ENCODE assay signal across 19 cellular contexts in genomic region chr1:81432089-81432488, GRCh38.
DNase-seq lines count a peak whose midpoint lies in the region; FAIRE-seq and TF ChIP-seq lines count a peak whose summit lies in the region.
"Had no signal": no experiment of that assay in that cellular context is flagged by ENCODE, and none has a peak within 500 bp of the region (broad histone marks: within the 10 kb centered on the region; RNA-seq: fewer than 3 reads in every experiment).

No MANE protein-coding gene starts in this region.

- H2AK5ac ChIP-seq in H9 (ENCODE audit: insufficient read length, low read length) = no peak overlapping the region
- no peak overlapping the region for H2AK5ac ChIP-seq in neuronal stem cell (ENCODE audit: low read depth, low read length)

- peaks cover 12% of the 10 kb centered on the region for H3K4me1 ChIP-seq in H9 (ENCODE audit: insufficient read depth, low read length)
- peaks cover 9% of the 10 kb centered on the region; the same call in 1 of the 2 replicates for H3K4me1 ChIP-seq in SJCRH30
- peaks cover 35% of the 10 kb centered on the region; the same call in 1 of the 2 replicates for H3K4me1 ChIP-seq in iPS-20b (ENCODE audit: insufficient read depth, low read length)
- H3K4me1 ChIP-seq in neuronal stem cell (ENCODE audit: control insufficient read depth in 2 of 2, insufficient read depth in 1 of 2, low read depth in 1 of 2, low read length in 2 of 2) = peaks cover 11 to 53% of the 10 kb centered on the region in 2 donors

- H3K27ac Mint-ChIP-seq in H9 = peak overlapping the region; percentile 62 to 99 (median 97); a peak in 6 of 7 replicates
- H3K27ac Mint-ChIP-seq: activated naive CD8-positive, alpha-beta T cell treated with anti-CD3 and anti-CD28 coated beads, Interleukin-2, amount 10 ng/mL, durations not matched to agents 7 days and 5 days; memory B cell; naive thymus-derived CD8-positive, alpha-beta T cell had no signal

- no peaks in the 10 kb centered on the region for H4K20me1 ChIP-seq in H9 (ENCODE audit: control insufficient read depth, insufficient read depth, insufficient read length)

- peaks cover 59 to 65% of the 10 kb centered on the region in 2 experiments for H3K4me1 Mint-ChIP-seq in H9
- H3K4me1 Mint-ChIP-seq: activated naive CD8-positive, alpha-beta T cell treated with anti-CD3 and anti-CD28 coated beads, Interleukin-2, amount 10 ng/mL, durations not matched to agents 7 days and 5 days; memory B cell; naive thymus-derived CD8-positive, alpha-beta T cell had no signal

- no peak overlapping the region for H4K5ac ChIP-seq in H9 (ENCODE audit: insufficient read length, low read depth, low read length)

- H2BK15ac ChIP-seq in H9 (ENCODE audit: low read depth, low read length) (no peak overlapping the region), neuronal stem cell (ENCODE audit: low read length) (no peak overlapping the region)

- TF ChIP-seq POLR2A in GM12891 (IDR thresholded peaks at IDR 0.05; ENCODE audit: low read depth, low read length) = no peak

- no peaks in the 10 kb centered on the region for H3K27me3 Mint-ChIP-seq in H9 (ENCODE audit: low read depth)
- H3K27me3 Mint-ChIP-seq: activated naive CD8-positive, alpha-beta T cell treated with anti-CD3 and anti-CD28 coated beads, Interleukin-2, amount 10 ng/mL, durations not matched to agents 7 days and 5 days; memory B cell had no signal

- H2AFZ ChIP-seq in H9 (ENCODE audit: low read length) = no peak overlapping the region
- peak overlapping the region; percentile 33 for H2AFZ ChIP-seq in neuronal stem cell (ENCODE audit: low read length)

- H3K18ac ChIP-seq in H9 (ENCODE audit: insufficient read length, low read depth, low read length) (no peak overlapping the region), neuronal stem cell (ENCODE audit: low read length) (no peak overlapping the region)

- no peak overlapping the region for H3K56ac ChIP-seq in H9 (ENCODE audit: insufficient read length, low read depth, low read length)

- peak overlapping the region; percentile 79 for H3K27ac ChIP-seq in H9 (ENCODE audit: insufficient read length, low read depth, low read length)
- no peak overlapping the region for H3K27ac ChIP-seq in SJCRH30
- H3K27ac ChIP-seq in iPS-20b (ENCODE audit: low read length) = peak overlapping the region; percentile 16
- H3K27ac ChIP-seq in neuronal stem cell (replicated peaks; ENCODE audit: low read length) = peak overlapping the region; percentile 73

- no peaks in the 10 kb centered on the region for H3K23me2 ChIP-seq in H9 (ENCODE audit: insufficient read length, low read depth, low read length, poor library complexity, severe bottlenecking)

- H2BK12ac ChIP-seq in H9 (ENCODE audit: insufficient read length, low read depth, low read length) = no peak overlapping the region
- no peak overlapping the region for H2BK12ac ChIP-seq in neuronal stem cell (ENCODE audit: low read length)

- H3K9me3 Mint-ChIP-seq in H9 = no peaks in the 10 kb centered on the region; a peak in 1 of 5 replicates
- H3K9me3 Mint-ChIP-seq: memory B cell had no signal

- H3K79me1 ChIP-seq in H9 (ENCODE audit: insufficient read depth, low read depth, low read length, poor library complexity, severe bottlenecking) = no peaks in the 10 kb centered on the region
- H3K79me1 ChIP-seq in neuronal stem cell (ENCODE audit: low read depth, low read length) = no peaks in the 10 kb centered on the region

- no peak for FAIRE-seq in GM12891 (lab: Jason Lieb, UNC)
- FAIRE-seq: bronchial epithelial cell had no signal

- H2BK120ac ChIP-seq in H9 (ENCODE audit: low read depth, low read length, poor library complexity, severe bottlenecking) = no peak overlapping the region
- no peak overlapping the region for H2BK120ac ChIP-seq in neuronal stem cell (ENCODE audit: low read depth, low read length)

- H3K36me3 ChIP-seq in SJCRH30 (no peaks in the 10 kb centered on the region), iPS-20b (ENCODE audit: insufficient read depth, low read depth, low read length) (no peaks in the 10 kb centered on the region), neuronal stem cell (replicated peaks in 1 of 2; ENCODE audit: control insufficient read depth in 2 of 2, insufficient read depth in 2 of 2, low read length in 2 of 2) (no peaks in the 10 kb centered on the region)

- TF ChIP-seq CTCF in H9 (conservative IDR thresholded peaks at IDR 0.05) = no peak

- peaks cover 2 to 5% (median 2%) of the 10 kb centered on the region in 3 experiments for H3K36me3 Mint-ChIP-seq in H9 (ENCODE audit: insufficient read depth in 1 of 3, low read depth in 3 of 3)
- H3K36me3 Mint-ChIP-seq: activated naive CD8-positive, alpha-beta T cell treated with anti-CD3 and anti-CD28 coated beads, Interleukin-2, amount 10 ng/mL, durations not matched to agents 7 days and 5 days; memory B cell; naive thymus-derived CD8-positive, alpha-beta T cell had no signal

- H2BK5ac ChIP-seq in H9 (ENCODE audit: insufficient read length, low read length) (peak overlapping the region; percentile 84), neuronal stem cell (ENCODE audit: low read length) (no peak overlapping the region)

- H3K4ac ChIP-seq in H9 (ENCODE audit: low read depth, low read length) (no peak overlapping the region), neuronal stem cell (ENCODE audit: low read length) (no peak overlapping the region)

- DNase-seq in H9 (no peak), SJCRH30 (peak; percentile 38 to 66), neuronal stem cell (ENCODE audit: low spot score) (no peak), SIG-M5 (lab: John Stamatoyannopoulos, UW) (no peak), cerebellum (ENCODE audit: low spot score) (no peak), GM12891 (ENCODE audit: insufficient read length, low spot score) (no peak)
- DNase-seq in activated naive CD4-positive, alpha-beta T cell treated with anti-CD3 and anti-CD28 coated beads, Interleukin-2, amount 50 U/mL, for 16 hours = no peak
- DNase-seq: activated naive CD8-positive, alpha-beta T cell treated with anti-CD3 and anti-CD28 coated beads, Interleukin-2, amount 10 ng/mL, durations not matched to agents 7 days and 5 days; DND-41; dorsolateral prefrontal cortex; erythroblast; KG1; MV-4-11; naive thymus-derived CD8-positive, alpha-beta T cell; NCI-H187 treated with DMSO at 0.1 percent for 48 hours; SW 1271 had no signal

- no peak overlapping the region for H3K4me2 ChIP-seq in H9 (ENCODE audit: insufficient read depth, insufficient read length, low read length)
- H3K4me2 ChIP-seq in neuronal stem cell (ENCODE audit: insufficient read depth, low read length, poor library complexity, severe bottlenecking) = no peak overlapping the region

- H3K9ac ChIP-seq in H9 (ENCODE audit: extremely low read depth, insufficient read length, low read length) = no peak overlapping the region
- H3K9ac ChIP-seq in iPS-20b (ENCODE audit: low read depth, low read length) = peak overlapping the region; percentile 44; the same call in 1 of the 2 replicates
- H3K9ac ChIP-seq in neuronal stem cell (ENCODE audit: low read depth, low read length, poor library complexity) = no peak overlapping the region

- H3K23ac ChIP-seq in H9 (ENCODE audit: insufficient read length, low read depth, low read length) = no peak overlapping the region
- no peak overlapping the region for H3K23ac ChIP-seq in neuronal stem cell (ENCODE audit: low read depth, low read length, poor library complexity)

- H3K79me2 ChIP-seq in H9 (ENCODE audit: insufficient read depth, low read length) = no peaks in the 10 kb centered on the region

- no peak overlapping the region for H4K8ac ChIP-seq in H9 (replicated peaks; ENCODE audit: insufficient read length, low read depth, low read length)
- no peak overlapping the region for H4K8ac ChIP-seq in neuronal stem cell (ENCODE audit: low read depth, low read length)

- no CpG with 5 or more reads among the region's 4 CpGs for WGBS in H9 (ENCODE audit: extremely low coverage, insufficient read length, low lambda C conversion rate)
- no CpG with 5 or more reads among the region's 4 CpGs for WGBS in neuronal stem cell (ENCODE audit: extremely low coverage in 2 of 2, insufficient read length in 2 of 2, insufficient replicate concordance in 1 of 2), 2 donors

- no peak overlapping the region for H2BK20ac ChIP-seq in H9 (ENCODE audit: low read depth, low read length, poor library complexity, severe bottlenecking)

- no peaks in the 10 kb centered on the region for H3K27me3 ChIP-seq in H9 (ENCODE audit: insufficient read depth, low read length)
- H3K27me3 ChIP-seq in SJCRH30 = no peaks in the 10 kb centered on the region
- no peaks in the 10 kb centered on the region for H3K27me3 ChIP-seq in iPS-20b (ENCODE audit: insufficient read depth, low read length)
- no peaks in the 10 kb centered on the region for H3K27me3 ChIP-seq in neuronal stem cell (ENCODE audit: control insufficient read depth in 3 of 3, insufficient read depth in 3 of 3, low read depth in 1 of 3, low read length in 3 of 3)
- H3K27me3 ChIP-seq: dorsolateral prefrontal cortex had no signal

- H3K4me3 ChIP-seq in SJCRH30 (peak overlapping the region; percentile 2; the same call in 1 of the 2 replicates), iPS-20b (ENCODE audit: low read length) (no peak overlapping the region), neuronal stem cell (ENCODE audit: low read length in 2 of 2) (peak overlapping the region in 1 of 2 donors; percentile 25)
- H3K4me3 ChIP-seq: dorsolateral prefrontal cortex had no signal

- H3T11ph ChIP-seq in H9 (ENCODE audit: low read length) = no peak overlapping the region

- H3K9me3 ChIP-seq in H9 (ENCODE audit: control insufficient read depth, low read depth, low read length) (no peaks in the 10 kb centered on the region), SJCRH30 (replicated peaks) (no peaks in the 10 kb centered on the region), iPS-20b (ENCODE audit: insufficient read depth, low read depth, low read length) (no peaks in the 10 kb centered on the region), neuronal stem cell (replicated peaks in 1 of 2; ENCODE audit: control insufficient read depth in 2 of 2, insufficient read depth in 1 of 2, low read depth in 1 of 2, low read length in 2 of 2) (peaks cover 0 to 5% of the 10 kb centered on the region in 2 donors)

- no peak overlapping the region for H4K91ac ChIP-seq in H9 (ENCODE audit: insufficient read length, low read depth, low read length)
- H4K91ac ChIP-seq in neuronal stem cell (ENCODE audit: low read depth, low read length, poor library complexity) = no peak overlapping the region

- H3K14ac ChIP-seq in H9 (ENCODE audit: insufficient read depth, low read length) (no peak overlapping the region), neuronal stem cell (ENCODE audit: low read length) (no peak overlapping the region)

- no peak overlapping the region for H3K4me3 Mint-ChIP-seq in H9
- H3K4me3 Mint-ChIP-seq: activated naive CD8-positive, alpha-beta T cell treated with anti-CD3 and anti-CD28 coated beads, Interleukin-2, amount 10 ng/mL, durations not matched to agents 7 days and 5 days; memory B cell; naive thymus-derived CD8-positive, alpha-beta T cell had no signal

TF ChIP-seq in GM12891, 5 proteins besides CTCF, POLR2A, EP300 and RAD21:
- TF ChIP-seq PAX5 (IDR thresholded peaks at IDR 0.05; ENCODE audit: insufficient read depth, low read length, severe bottlenecking) (no peak), POU2F2 (IDR thresholded peaks at IDR 0.05; ENCODE audit: low read depth, low read length) (no peak), TAF1 (IDR thresholded peaks at IDR 0.05; ENCODE audit: low read depth, low read length) (no peak), SPI1 (IDR thresholded peaks at IDR 0.05; ENCODE audit: low read depth, low read length) (no peak), POLR2AphosphoS5 (IDR thresholded peaks at IDR 0.05; ENCODE audit: low read depth, low read length) (no peak)

Comparison
In these comparisons a context has a peak if more than half of its experiments do, and no peak if none do; other contexts are left out.
1. DNase-seq: peak in SJCRH30 (2 of 2); none in H9 (single experiment), neuronal stem cell (single experiment), activated naive CD4-positive, alpha-beta T cell treated with anti-CD3 and anti-CD28 coated beads, Interleukin-2, amount 50 U/mL, for 16 hours (single experiment), SIG-M5 (single experiment), cerebellum (single experiment) and GM12891 (single experiment).